Comparison of ENCODE assay signal across 1 cellular context in genomic region chr10:124474502-124475070, GRCh38.
TF ChIP-seq lines count a peak whose summit lies in the region.

No MANE protein-coding gene starts in this region.

TF ChIP-seq in K562, 482 proteins besides CTCF, POLR2A, EP300 and RAD21:
- TF ChIP-seq PTTG1 (tag; IDR thresholded peaks at IDR 0.05; ENCODE audit: low read depth) (no peak), CBFA2T3 (IDR thresholded peaks at IDR 0.05) (peak; percentile 14; the same call in 1 of the 2 replicates), FOS (IDR thresholded peaks at IDR 0.05; ENCODE audit: extremely low read depth, insufficient read length) (no peak), TCF3 (CRISPR knock-in tag; IDR thresholded peaks at IDR 0.05) (peak; percentile 49)
